8 cellular contexts compared by ENCODE assay signal in the genomic region with DNA sequence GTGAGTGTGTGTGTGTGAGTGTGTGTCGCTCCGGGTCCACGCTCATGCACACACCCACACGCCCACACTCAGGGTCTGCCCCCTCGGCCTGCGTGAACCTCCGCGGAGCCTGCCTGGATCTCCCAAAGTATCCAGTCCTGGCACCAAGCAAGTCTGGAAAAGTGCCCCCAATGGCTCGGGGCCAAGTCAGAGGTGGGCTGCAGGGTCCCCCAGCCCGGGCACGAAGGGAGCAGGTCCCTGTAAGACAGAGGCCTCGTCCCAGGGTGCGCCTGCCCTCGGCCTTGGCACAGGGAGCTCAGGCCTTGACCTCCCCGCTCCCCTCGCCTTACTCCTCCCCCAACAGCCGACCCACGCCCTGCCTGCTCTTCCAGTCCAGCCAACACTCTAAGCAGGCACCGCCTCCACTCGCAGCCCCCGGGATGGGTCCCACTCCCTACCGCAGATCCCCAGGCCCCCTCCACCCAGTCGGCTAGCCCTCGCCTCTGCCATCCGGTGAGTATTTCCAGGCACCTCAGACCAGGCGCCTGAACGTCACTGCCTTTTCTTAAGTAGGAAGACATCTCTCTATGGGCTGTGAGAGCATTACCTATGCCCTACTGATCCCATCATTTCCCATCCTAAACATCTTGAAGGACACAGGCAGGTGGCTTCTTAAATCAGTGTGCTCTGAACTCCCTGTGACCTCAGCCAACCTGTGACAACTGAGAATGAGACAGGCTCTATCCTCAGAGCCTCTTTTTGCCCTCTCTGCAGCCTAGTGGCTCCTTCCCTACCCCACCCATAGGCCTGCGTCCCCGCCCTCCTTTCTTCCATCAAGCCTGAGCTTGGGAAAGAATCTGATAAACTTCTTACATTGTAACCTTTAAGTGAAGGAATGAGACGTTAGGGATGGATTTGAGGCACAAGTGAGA. TPM values are rescaled to one million over a fixed set of nuclear protein-coding genes. Genes with fewer than 3 reads are reported as not detected.
DNase-seq lines count a peak whose midpoint lies in the region; ATAC-seq and TF ChIP-seq lines count a peak whose summit lies in the region.

No MANE protein-coding gene starts in this region.

- peak overlapping the region; percentile 76 for H3K4me3 Mint-ChIP-seq in natural killer cell

- H3K9me3 ChIP-seq in SJCRH30 (replicated peaks) (no peaks in the 10 kb centered on the region), esophagus squamous epithelium (no peaks in the 10 kb centered on the region)

- H3K4me3 ChIP-seq in SJCRH30 (peak overlapping the region; percentile 86), esophagus squamous epithelium (peak overlapping the region; percentile 58 to 92 (median 83))

- peak; percentile 20 to 30 (median 21) for ATAC-seq in natural killer cell

- peaks cover 6% of the 10 kb centered on the region for H3K4me1 ChIP-seq in SJCRH30
- H3K4me1 ChIP-seq in esophagus squamous epithelium, result peaks cover 9 to 61% (median 34%) of the 10 kb centered on the region in 3 donors

- in situ Hi-C loops in GM13977 (cut with MboI; ENCODE audit: low pct_unique_long_range_greater_than_20kb, low sequenced_read_pairs, unreplicated experiment), result no loop called here

- H3K4me1 Mint-ChIP-seq in natural killer cell, result peaks cover 0 to 10% of the 10 kb centered on the region in 2 donors

- TF ChIP-seq CTCF in esophagus squamous epithelium (IDR thresholded peaks at IDR 0.05) (no peak), natural killer cell (IDR thresholded peaks at IDR 0.05) (no peak), GM13977 (IDR thresholded peaks at IDR 0.05; ENCODE audit: extremely low read depth, insufficient read depth, missing control alignments) (no peak)

- peaks cover 9 to 22% of the 10 kb centered on the region in 2 donors for H3K27me3 Mint-ChIP-seq in natural killer cell (ENCODE audit: low read depth in 2 of 2)

- H3K27me3 ChIP-seq in SJCRH30, result no peaks in the 10 kb centered on the region
- no peaks in the 10 kb centered on the region for H3K27me3 ChIP-seq in esophagus squamous epithelium

- H3K9me3 Mint-ChIP-seq in natural killer cell, result no peaks in the 10 kb centered on the region

- WGBS in esophagus squamous epithelium, 2 donors, result 17 to 29% methylated on average over 17 to 19 of the region's 30 CpGs

- H3K36me3 ChIP-seq in SJCRH30 (peaks cover 14% of the 10 kb centered on the region; the same call in 1 of the 2 replicates), esophagus squamous epithelium (peaks cover 0 to 12% (median 0%) of the 10 kb centered on the region in 3 donors)

- peak in 2 of 3 experiments; percentile 35 to 56 for DNase-seq in NCI-H1417 (lab: John Stamatoyannopoulos, UW)
- no peak for DNase-seq in NCI-H1417 treated with DMSO at 0.1 percent for 48 hours (lab: John Stamatoyannopoulos, UW)
- DNase-seq in SJCRH30, result peak; percentile 79 to 94
- DNase-seq in esophagus squamous epithelium (lab: John Stamatoyannopoulos, UW), result no peak
- DNase-seq in natural killer cell, result no peak
- DNase-seq in NOMO-1 treated with DMSO at 0.1 percent for 48 hours (lab: John Stamatoyannopoulos, UW; ENCODE audit: unreplicated experiment), result no peak
- DNase-seq in GM13977 (ENCODE audit: low spot score), result no peak
- no peak for DNase-seq in SHP77 treated with DMSO at 0.1 percent for 48 hours (lab: John Stamatoyannopoulos, UW)

- no peak for TF ChIP-seq POLR2A in esophagus squamous epithelium (IDR thresholded peaks at IDR 0.05)

- no peak overlapping the region for H3K27ac Mint-ChIP-seq in natural killer cell

- peak overlapping the region; percentile 87 for H3K27ac ChIP-seq in SJCRH30
- H3K27ac ChIP-seq in esophagus squamous epithelium, result peak overlapping the region; percentile 87 to 98 (median 97)

- intact Hi-C loops in esophagus squamous epithelium (cut with DNase I) (loop anchor here (10.0 kb wide), 1 partner anchor 104 kb away; no protein-coding TSS in a partner anchor), natural killer cell (cut with micrococcal nuclease) (no loop called here)

- H3K36me3 Mint-ChIP-seq in natural killer cell, result no peaks in the 10 kb centered on the region

RNA-seq across cellular contexts. Expression of a gene that starts 0.7 kb away (rescaled TPM):
- 53.3 and 55.9 TPM in 2 replicates for total RNA-seq in SJCRH30 (2014; rRNA removed; shearing (Covaris generic))
- 10 to 100 TPM; 36.7 to 80.9 (median 69.2) TPM for total RNA-seq in esophagus squamous epithelium
- under 1 TPM in 2 of 3 donors, not detected in 1; 0.31 to 0.70 TPM for total RNA-seq in natural killer cell

RNA-seq across cellular contexts. Expression of a gene that starts 11.7 kb away (rescaled TPM):
- total RNA-seq in SJCRH30 (2014; rRNA removed; shearing (Covaris generic)), result 0.20 and 0.51 TPM in 2 replicates
- total RNA-seq in esophagus squamous epithelium (1 to 10 TPM; 1.1 to 3.3 (median 2.5) TPM), natural killer cell (1 to 10 TPM; 6.3 to 9.8 (median 6.8) TPM)

Comparison
In these comparisons a context has a peak if more than half of its experiments do, and no peak if none do; other contexts are left out.
1. DNase-seq: peak in NCI-H1417 (2 of 3) and SJCRH30 (2 of 2); none in NCI-H1417 treated with DMSO at 0.1 percent for 48 hours (single experiment), esophagus squamous epithelium (single experiment), natural killer cell (single experiment), NOMO-1 treated with DMSO at 0.1 percent for 48 hours (single experiment), GM13977 (single experiment) and SHP77 treated with DMSO at 0.1 percent for 48 hours (single experiment).
2. RNA of a gene that starts 0.7 kb away (total RNA-seq): 36.7 to 80.9 TPM in esophagus squamous epithelium and 53.3 to 55.9 TPM in SJCRH30; 0.31 to 0.70 TPM in natural killer cell; every median in the first group is over 10 times any median in the second.